8 cellular contexts compared by ENCODE assay signal in the genomic region with DNA sequence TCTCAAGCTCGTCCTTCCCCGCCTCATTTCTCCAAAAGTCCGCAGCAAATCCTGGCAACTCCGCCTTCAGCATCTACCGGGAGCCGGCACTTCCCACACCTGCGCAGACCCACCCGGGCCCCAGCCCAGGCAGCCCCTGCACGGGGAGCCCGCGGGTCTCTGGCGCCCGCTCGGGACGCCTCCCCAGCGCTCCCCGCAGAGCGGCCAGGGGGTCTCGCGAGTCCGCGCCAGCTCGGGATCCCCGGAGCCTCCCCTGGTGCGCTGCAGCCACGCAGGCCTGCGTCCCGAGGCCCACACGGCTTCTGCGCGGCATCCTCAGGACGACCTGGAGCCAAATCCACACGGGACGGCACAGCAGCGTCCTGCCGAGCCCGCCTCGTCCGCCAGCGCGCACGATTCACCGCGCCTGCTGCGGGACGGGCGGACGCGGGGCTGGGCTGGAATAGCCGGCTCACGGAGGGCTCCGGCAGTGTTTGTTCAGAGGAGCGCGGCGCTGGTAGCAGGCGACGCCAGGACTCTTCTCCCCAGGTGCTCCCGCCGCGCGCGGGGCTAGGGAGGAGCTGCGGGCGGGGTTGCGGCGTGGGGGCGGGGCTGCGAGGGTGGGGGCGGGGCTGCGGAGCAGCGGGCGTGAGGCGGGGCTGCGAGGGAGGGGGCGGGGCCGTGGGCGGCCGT. TPM values are rescaled to one million over a fixed set of nuclear protein-coding genes. Genes with fewer than 3 reads are reported as not detected.
A peak's percentile ranks its signal among the peaks of the same experiment; 100 is the strongest.
DNase-seq lines count a peak whose midpoint lies in the region; ATAC-seq and TF ChIP-seq lines count a peak whose summit lies in the region.

No MANE protein-coding gene starts in this region.

- WGBS in lower leg skin, 2 donors = 1% methylated on average over 13 to 20 of the region's 78 CpGs

- peaks cover 6% of the 10 kb centered on the region for H3K27me3 Mint-ChIP-seq in activated T-cell treated with anti-CD3 and anti-CD28 coated beads, Interleukin-2, amount 50 U/mL, for 4 hours (ENCODE audit: low read depth)

- peak overlapping the region; percentile 70 to 80 for H3K27ac ChIP-seq in tibial artery

- H3K9me3 ChIP-seq in tibial artery = no peaks in the 10 kb centered on the region

- peaks cover 2% of the 10 kb centered on the region for H3K36me3 Mint-ChIP-seq in activated T-cell treated with anti-CD3 and anti-CD28 coated beads, Interleukin-2, amount 50 U/mL, for 4 hours (ENCODE audit: insufficient read depth)

- ATAC-seq in activated T-cell treated with anti-CD3 and anti-CD28 coated beads, Interleukin-2, amount 50 U/mL, for 4 hours = peak; percentile 51 to 56
- ATAC-seq in HG03039 (IDR thresholded peaks at IDR 0.05; ENCODE audit: unreplicated experiment) = peak; percentile 31

- peak overlapping the region; percentile 77 for H3K4me3 Mint-ChIP-seq in activated T-cell treated with anti-CD3 and anti-CD28 coated beads, Interleukin-2, amount 50 U/mL, for 4 hours

- DNase-seq in activated T-cell treated with anti-CD3 and anti-CD28 coated beads, Interleukin-2, amount 50 U/mL, for 4 hours = no peak
- DNase-seq in activated T-cell treated with anti-CD3 and anti-CD28 coated beads, Interleukin-2, amount 50 U/mL, for 48 hours = no peak
- DNase-seq in NCI-H446 treated with DMSO at 0.1 percent for 48 hours (lab: John Stamatoyannopoulos, UW) (peak; percentile 68), cardiac fibroblast (ENCODE audit: low read depth in 2 of 2) (no peak), lower leg skin (ENCODE audit: low spot score in 2 of 2) (peak in 1 of 2 donors; percentile 94), tibial artery (peak in 1 of 2 donors; percentile 45), erythroblast (lab: John Stamatoyannopoulos, UW) (no peak)

- peaks cover 44% of the 10 kb centered on the region for H3K4me1 Mint-ChIP-seq in activated T-cell treated with anti-CD3 and anti-CD28 coated beads, Interleukin-2, amount 50 U/mL, for 4 hours (ENCODE audit: low read depth)

- no peak for TF ChIP-seq POLR2A in lower leg skin (IDR thresholded peaks at IDR 0.05)
- no peak for TF ChIP-seq POLR2A in erythroblast (IDR thresholded peaks at IDR 0.05; ENCODE audit: low read length)

- TF ChIP-seq CTCF in cardiac fibroblast (IDR thresholded peaks at IDR 0.05; ENCODE audit: low read depth, low read length) = no peak
- TF ChIP-seq CTCF in lower leg skin (IDR thresholded peaks at IDR 0.05) = no peak
- TF ChIP-seq CTCF in tibial artery (IDR thresholded peaks at IDR 0.05) = no peak

- no peaks in the 10 kb centered on the region for H3K36me3 ChIP-seq in tibial artery

- peaks cover 0 to 47% (median 42%) of the 10 kb centered on the region in 4 donors for H3K4me1 ChIP-seq in tibial artery

- peak overlapping the region; percentile 53 to 72 for H3K4me3 ChIP-seq in cardiac fibroblast (replicated peaks in 1 of 2; ENCODE audit: low read depth in 2 of 2, low read length in 2 of 2)
- peak overlapping the region; percentile 44 for H3K4me3 ChIP-seq in lower leg skin (ENCODE audit: low read depth, poor library complexity, severe bottlenecking)
- H3K4me3 ChIP-seq in tibial artery = peak overlapping the region; percentile 78 to 89

- intact Hi-C loops in lower leg skin (cut with DNase I; ENCODE audit: low total_unique reads) (no loop called here), tibial artery (cut with DNase I; ENCODE audit: low total_unique reads) (loop anchor here (5.0 to 10.0 kb wide), 2 partner anchors 37 to 229 kb away; a partner anchor contains a TSS)

- no peaks in the 10 kb centered on the region for H3K9me3 Mint-ChIP-seq in activated T-cell treated with anti-CD3 and anti-CD28 coated beads, Interleukin-2, amount 50 U/mL, for 4 hours

- no peaks in the 10 kb centered on the region for H3K27me3 ChIP-seq in tibial artery

RNA-seq across cellular contexts. Expression of a gene that starts 0.8 kb away (rescaled TPM):
- total RNA-seq in activated T-cell treated with anti-CD3 and anti-CD28 coated beads, Interleukin-2, amount 50 U/mL, for 4 hours = 10 to 100 TPM; 57.7 to 59.2 (median 57.7) TPM
- total RNA-seq in lower leg skin = 10 to 100 TPM; 30.0 to 55.2 (median 31.5) TPM

RNA-seq across cellular contexts. Expression of a gene that starts 14.7 kb away (rescaled TPM):
- 10 to 100 TPM; 15.1 to 17.4 (median 16.1) TPM for total RNA-seq in activated T-cell treated with anti-CD3 and anti-CD28 coated beads, Interleukin-2, amount 50 U/mL, for 4 hours
- 100 to 1,000 TPM in 3 of 4 donors, 10 to 100 TPM in 1; 99.7 to 174 (median 139) TPM for total RNA-seq in lower leg skin

RNA-seq across cellular contexts. Expression of a gene that starts 14.9 kb away (rescaled TPM):
- total RNA-seq in activated T-cell treated with anti-CD3 and anti-CD28 coated beads, Interleukin-2, amount 50 U/mL, for 4 hours = 1 to 10 TPM in 2 of 3 donors, under 1 TPM in 1; 0.71 to 1.3 (median 1.1) TPM
- total RNA-seq in lower leg skin = 10 to 100 TPM in 2 of 4 donors, 1 to 10 TPM in 2; 7.6 to 20.4 (median 11.2) TPM

RNA-seq across cellular contexts. Expression of a gene that starts 38.1 kb away (rescaled TPM):
- total RNA-seq in activated T-cell treated with anti-CD3 and anti-CD28 coated beads, Interleukin-2, amount 50 U/mL, for 4 hours = 1 to 10 TPM; 1.4 to 2.7 (median 1.7) TPM
- 1 to 10 TPM; 1.5 to 2.7 (median 1.8) TPM for total RNA-seq in lower leg skin

RNA-seq across cellular contexts. Expression of a gene that starts 40.1 kb away (rescaled TPM):
- total RNA-seq in activated T-cell treated with anti-CD3 and anti-CD28 coated beads, Interleukin-2, amount 50 U/mL, for 4 hours = 100 to 1,000 TPM in 1 of 3 donors, 10 to 100 TPM in 2; 92.2 to 108 (median 95.0) TPM
- 100 to 1,000 TPM in 3 of 4 donors, 10 to 100 TPM in 1; 98.5 to 196 (median 117) TPM for total RNA-seq in lower leg skin

Comparison
In these comparisons a context has a peak if more than half of its experiments do, and no peak if none do; other contexts are left out.
1. RNA of a gene that starts 14.7 kb away (total RNA-seq): 99.7 to 174 TPM in lower leg skin; 15.1 to 17.4 TPM in activated T-cell treated with anti-CD3 and anti-CD28 coated beads, Interleukin-2, amount 50 U/mL, for 4 hours; every median in the first group is over 4 times any median in the second.
2. Peak in every context shown above with its lines, with median percentiles within 50 percentile points of each other: H3K4me3 ChIP-seq.